Comparison of ENCODE assay signal across 36 cellular contexts in genomic region chr12:110857528-110857927, GRCh38. TPM values are rescaled to one million over a fixed set of nuclear protein-coding genes. Genes with fewer than 3 reads are reported as not detected.
"Had no signal": no experiment of that assay in that cellular context is flagged by ENCODE, and none has a peak within 500 bp of the region (broad histone marks: within the 10 kb centered on the region; RNA-seq: fewer than 3 reads in every experiment).

No MANE protein-coding gene starts in this region.

- ATAC-seq: heart right ventricle; left colon; left ventricle myocardium superior; lower lobe of right lung; natural killer cell; psoas muscle; right cardiac atrium; stimulated activated effector memory CD8-positive, alpha-beta T cell treated with anti-CD3 and anti-CD28 coated beads, Interleukin-12 subunit alpha, Interleukin-12 subunit beta, amount 100 ng/mL, for 72 hours had no signal

- H3K4me1 ChIP-seq: esophagus squamous epithelium, lower lobe of right lung, psoas muscle, sigmoid colon, stomach, testis, tibial artery had no signal

- H3K9me3 ChIP-seq: esophagus squamous epithelium, heart right ventricle, lower lobe of right lung, psoas muscle, sigmoid colon, stomach, testis, tibial artery had no signal

- H3K27me3 ChIP-seq: heart right ventricle, sigmoid colon, testis had no signal

- H3K4me3 ChIP-seq: coronary artery, esophagus squamous epithelium, heart right ventricle, lower lobe of right lung, psoas muscle, sigmoid colon, stomach, testis, tibial artery had no signal

- H3K36me3 Mint-ChIP-seq: immature natural killer cell; natural killer cell; stimulated activated effector memory CD8-positive, alpha-beta T cell treated with anti-CD3 and anti-CD28 coated beads, Interleukin-12 subunit alpha, Interleukin-12 subunit beta, amount 100 ng/mL, for 72 hours; type B pancreatic cell had no signal

- H3K36me3 ChIP-seq: esophagus squamous epithelium, heart right ventricle, lower lobe of right lung, sigmoid colon, stomach, tibial artery had no signal

- H3K27ac ChIP-seq: coronary artery, esophagus squamous epithelium, heart right ventricle, lower lobe of right lung, psoas muscle, sigmoid colon, stomach, testis, tibial artery had no signal

- H3K4me3 Mint-ChIP-seq: immature natural killer cell; natural killer cell; neural crest cell; stimulated activated effector memory CD8-positive, alpha-beta T cell treated with anti-CD3 and anti-CD28 coated beads, Interleukin-12 subunit alpha, Interleukin-12 subunit beta, amount 100 ng/mL, for 72 hours; type B pancreatic cell had no signal

- DNase-seq: dermis blood vessel endothelial cell; effector memory CD4-positive, alpha-beta T cell; erythroblast; esophagus squamous epithelium; foreskin melanocyte; glutamatergic neuron; heart right ventricle; hippocampal formation; immature natural killer cell; islet precursor cell; kidney glomerular epithelial cell; left colon; left ventricle myocardium superior; lower lobe of right lung; natural killer cell; nucleus accumbens; psoas muscle; right cardiac atrium; sigmoid colon; stimulated activated CD4-positive, alpha-beta T cell treated with anti-CD3 and anti-CD28 coated beads, Interleukin-2, amount 100 ng/mL, for 24 hours; stimulated activated CD4-positive, alpha-beta T cell treated with anti-CD3 and anti-CD28 coated beads, Interleukin-4, amount 100 ng/mL, for 24 hours; stimulated activated naive CD4-positive, alpha-beta T cell treated with Interleukin-2 at 50 U/mL for 16 hours; stomach; testis; tibial artery had no signal

- H3K27ac Mint-ChIP-seq: immature natural killer cell; natural killer cell; stimulated activated effector memory CD8-positive, alpha-beta T cell treated with anti-CD3 and anti-CD28 coated beads, Interleukin-12 subunit alpha, Interleukin-12 subunit beta, amount 100 ng/mL, for 72 hours; type B pancreatic cell had no signal

- H3K9me3 Mint-ChIP-seq: immature natural killer cell; natural killer cell; neural crest cell; stimulated activated effector memory CD8-positive, alpha-beta T cell treated with anti-CD3 and anti-CD28 coated beads, Interleukin-12 subunit alpha, Interleukin-12 subunit beta, amount 100 ng/mL, for 72 hours; type B pancreatic cell had no signal

RNA-seq across cellular contexts. Expression of gene CCDC63, which starts 10.7 kb away (rescaled TPM):
- total RNA-seq: dermis blood vessel endothelial cell, esophagus squamous epithelium, heart right ventricle, left colon, left ventricle myocardium superior, lower lobe of right lung, mesenteric fat pad, mononuclear cell, natural killer cell, neural crest cell, osteocyte, psoas muscle, renal cortical epithelial cell, right cardiac atrium, sigmoid colon, skeletal muscle tissue, stomach, subcutaneous adipose tissue, urinary bladder had no signal
